In the genomic region with DNA sequence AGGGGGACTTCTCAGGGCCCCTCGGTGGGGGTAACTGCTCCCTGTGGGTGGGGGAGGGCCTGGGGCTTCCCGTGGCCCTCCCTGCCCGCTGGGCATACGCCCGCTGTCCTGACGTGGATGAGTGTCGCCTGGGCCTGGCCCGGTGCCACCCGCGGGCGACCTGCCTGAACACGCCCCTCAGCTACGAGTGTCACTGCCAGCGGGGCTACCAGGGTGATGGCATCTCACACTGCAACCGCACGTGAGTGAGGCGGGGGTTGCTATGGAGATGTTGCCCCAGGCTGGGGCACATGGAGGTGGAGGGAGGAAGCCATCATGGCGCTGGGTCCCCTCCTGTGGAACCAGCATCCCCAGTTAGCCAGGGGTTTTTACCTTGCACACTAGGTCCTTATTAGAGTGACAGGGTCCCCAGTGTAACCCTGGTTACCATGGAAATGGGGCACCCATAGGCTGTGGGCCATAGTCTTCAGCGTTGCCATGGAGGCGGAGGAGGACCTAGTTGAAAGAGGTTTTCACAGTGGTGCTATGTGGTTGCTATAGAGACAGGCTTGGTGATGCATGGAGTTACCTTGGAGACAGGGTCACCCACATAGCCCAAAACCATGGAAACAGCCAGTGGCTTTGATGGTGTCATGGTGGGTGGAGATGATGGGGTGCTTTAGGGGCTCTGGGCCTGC, we compare ENCODE assay signal across 11 cellular contexts. TPM values are rescaled to one million over a fixed set of nuclear protein-coding genes. Genes with fewer than 3 reads are reported as not detected.
DNase-seq lines count a peak whose midpoint lies in the region; ATAC-seq and TF ChIP-seq lines count a peak whose summit lies in the region.
"Had no signal": no experiment of that assay in that cellular context is flagged by ENCODE, and none has a peak within 500 bp of the region (broad histone marks: within the 10 kb centered on the region; RNA-seq: fewer than 3 reads in every experiment).

No MANE protein-coding gene starts in this region.

- DNase-seq in DMS79 (lab: John Stamatoyannopoulos, UW), result peak; percentile 99
- peak; percentile 51 for DNase-seq in HT1080 (ENCODE audit: low read depth)
- peak; percentile 57 for DNase-seq in middle frontal gyrus (ENCODE audit: extremely low spot score, low spot score)
- DNase-seq in activated effector memory CD4-positive, alpha-beta T cell treated with anti-CD3 and anti-CD28 coated beads, Interleukin-2, amount 50 U/mL, for 16 hours, result no peak
- no peak for DNase-seq in vagina (ENCODE audit: extremely low spot score in 2 of 2)
- DNase-seq: NCI-H146 had no signal

- H3K36me3 ChIP-seq in vagina, result peaks cover 0 to 22% of the 10 kb centered on the region in 2 donors

- H3K36me3 Mint-ChIP-seq in activated T-helper 17 cell treated with anti-CD3 and anti-CD28 coated beads, Interleukin-2, amount 50 U/mL, for 72 hours (ENCODE audit: low read depth), result no peaks in the 10 kb centered on the region

- no peak overlapping the region for H3K27ac ChIP-seq in vagina
- H3K27ac ChIP-seq: skin epidermis had no signal

- H3K4me3 Mint-ChIP-seq in activated T-helper 17 cell treated with anti-CD3 and anti-CD28 coated beads, Interleukin-2, amount 50 U/mL, for 72 hours, result no peak overlapping the region

- H3K27me3 ChIP-seq in vagina, result no peaks in the 10 kb centered on the region

- intact Hi-C loops in vagina (cut with DNase I), result no loop called here

- H3K4me1 ChIP-seq in vagina, result no peaks in the 10 kb centered on the region

- H3K9me3 ChIP-seq in vagina, result no peaks in the 10 kb centered on the region

- H3K4me1 Mint-ChIP-seq in activated T-helper 17 cell treated with anti-CD3 and anti-CD28 coated beads, Interleukin-2, amount 50 U/mL, for 72 hours, result peaks cover 4% of the 10 kb centered on the region

- TF ChIP-seq CTCF in vagina (IDR thresholded peaks at IDR 0.05), result no peak

- peak overlapping the region; percentile 36 for H3K27ac Mint-ChIP-seq in activated T-helper 17 cell treated with anti-CD3 and anti-CD28 coated beads, Interleukin-2, amount 50 U/mL, for 72 hours

- ATAC-seq in activated T-helper 17 cell treated with anti-CD3 and anti-CD28 coated beads, Interleukin-2, amount 50 U/mL, for 72 hours (replicated peaks), result peak; percentile 44
- no peak for ATAC-seq in HG02678 (IDR thresholded peaks at IDR 0.05; ENCODE audit: unreplicated experiment)
- no peak for ATAC-seq in GM21737 (IDR thresholded peaks at IDR 0.05; ENCODE audit: unreplicated experiment)

- no peaks in the 10 kb centered on the region for H3K9me3 Mint-ChIP-seq in activated T-helper 17 cell treated with anti-CD3 and anti-CD28 coated beads, Interleukin-2, amount 50 U/mL, for 72 hours

- no peak overlapping the region for H3K4me3 ChIP-seq in vagina
- H3K4me3 ChIP-seq: skin epidermis had no signal

- no peaks in the 10 kb centered on the region for H3K27me3 Mint-ChIP-seq in activated T-helper 17 cell treated with anti-CD3 and anti-CD28 coated beads, Interleukin-2, amount 50 U/mL, for 72 hours

- TF ChIP-seq POLR2A in vagina (IDR thresholded peaks at IDR 0.05), result no peak

RNA-seq across cellular contexts. Expression of gene MEGF8, which starts 26.9 kb away (rescaled TPM):
- 13.2 TPM in 2 replicates for total RNA-seq in HT1080 (2014; rRNA removed; shearing (Covaris generic))
- polyA plus RNA-seq in HT1080 (2015; cell fraction: cytosol; rRNA removed), result 8.7 and 9.7 TPM in 2 replicates
- 31.9 and 34.0 TPM in 2 replicates for polyA plus RNA-seq in HT1080 (2015; cell fraction: nucleus; rRNA removed)
- total RNA-seq in activated T-helper 17 cell treated with anti-CD3 and anti-CD28 coated beads, Interleukin-2, amount 50 U/mL, for 72 hours, result 1 to 10 TPM; 3.0 to 3.1 TPM
- total RNA-seq in vagina, result 13.5 TPM

RNA-seq across cellular contexts. Expression of gene CNFN, which starts 37.7 kb away (rescaled TPM):
- total RNA-seq in HT1080 (2014; rRNA removed; shearing (Covaris generic)), result not detected in 2 replicates
- polyA plus RNA-seq in HT1080 (2015; cell fraction: cytosol; rRNA removed), result 0.99 TPM in 1 of 2 replicates, not detected in the other
- not detected in 2 replicates for polyA plus RNA-seq in HT1080 (2015; cell fraction: nucleus; rRNA removed)
- total RNA-seq in activated T-helper 17 cell treated with anti-CD3 and anti-CD28 coated beads, Interleukin-2, amount 50 U/mL, for 72 hours, result under 1 TPM in 1 of 2 donors, not detected in 1; 0.54 TPM
- 106 TPM for total RNA-seq in vagina

RNA-seq across cellular contexts. Expression of gene TMEM145, which starts 39.2 kb away (rescaled TPM):
- 0.37 and 1.1 TPM in 2 replicates for total RNA-seq in HT1080 (2014; rRNA removed; shearing (Covaris generic))
- 2.0 and 3.3 TPM in 2 replicates for polyA plus RNA-seq in HT1080 (2015; cell fraction: cytosol; rRNA removed)
- polyA plus RNA-seq in HT1080 (2015; cell fraction: nucleus; rRNA removed), result 7.7 and 10.2 TPM in 2 replicates
- 1 to 10 TPM in 1 of 2 donors, under 1 TPM in 1; 0.50 to 1.6 TPM for total RNA-seq in activated T-helper 17 cell treated with anti-CD3 and anti-CD28 coated beads, Interleukin-2, amount 50 U/mL, for 72 hours
- not detected for total RNA-seq in vagina
- total RNA-seq: subcutaneous adipose tissue had no signal

RNA-seq across cellular contexts. Expression of gene PAFAH1B3, which starts 49.9 kb away (rescaled TPM):
- total RNA-seq in HT1080 (2014; rRNA removed; shearing (Covaris generic)), result 98.5 and 110 TPM in 2 replicates
- polyA plus RNA-seq in HT1080 (2015; cell fraction: cytosol; rRNA removed), result 36.9 and 43.7 TPM in 2 replicates
- 21.3 and 23.6 TPM in 2 replicates for polyA plus RNA-seq in HT1080 (2015; cell fraction: nucleus; rRNA removed)
- 10 to 100 TPM; 42.0 to 60.2 TPM for total RNA-seq in activated T-helper 17 cell treated with anti-CD3 and anti-CD28 coated beads, Interleukin-2, amount 50 U/mL, for 72 hours
- total RNA-seq in vagina, result 21.9 TPM

RNA-seq across cellular contexts. Expression of gene PRR19, which starts 50.4 kb away (rescaled TPM):
- total RNA-seq in HT1080 (2014; rRNA removed; shearing (Covaris generic)), result 1.2 and 2.8 TPM in 2 replicates
- 0.81 and 1.0 TPM in 2 replicates for polyA plus RNA-seq in HT1080 (2015; cell fraction: cytosol; rRNA removed)
- 0.61 and 1.1 TPM in 2 replicates for polyA plus RNA-seq in HT1080 (2015; cell fraction: nucleus; rRNA removed)
- total RNA-seq in activated T-helper 17 cell treated with anti-CD3 and anti-CD28 coated beads, Interleukin-2, amount 50 U/mL, for 72 hours, result 1 to 10 TPM; 1.3 to 1.4 TPM
- total RNA-seq in vagina, result not detected

Comparison
In these comparisons a context has a peak if more than half of its experiments do, and no peak if none do; other contexts are left out.
1. DNase-seq: peak in DMS79 (single experiment), HT1080 (single experiment) and middle frontal gyrus (single experiment); none in activated effector memory CD4-positive, alpha-beta T cell treated with anti-CD3 and anti-CD28 coated beads, Interleukin-2, amount 50 U/mL, for 16 hours (single experiment) and vagina (0 of 2).
2. RNA of gene CNFN, which starts 37.7 kb away (total RNA-seq): 106 TPM in vagina (single experiment); 0.54 TPM in activated T-helper 17 cell treated with anti-CD3 and anti-CD28 coated beads, Interleukin-2, amount 50 U/mL, for 72 hours and not detected in HT1080; every median in the first group is over 10 times any median in the second.